In the genomic region with DNA sequence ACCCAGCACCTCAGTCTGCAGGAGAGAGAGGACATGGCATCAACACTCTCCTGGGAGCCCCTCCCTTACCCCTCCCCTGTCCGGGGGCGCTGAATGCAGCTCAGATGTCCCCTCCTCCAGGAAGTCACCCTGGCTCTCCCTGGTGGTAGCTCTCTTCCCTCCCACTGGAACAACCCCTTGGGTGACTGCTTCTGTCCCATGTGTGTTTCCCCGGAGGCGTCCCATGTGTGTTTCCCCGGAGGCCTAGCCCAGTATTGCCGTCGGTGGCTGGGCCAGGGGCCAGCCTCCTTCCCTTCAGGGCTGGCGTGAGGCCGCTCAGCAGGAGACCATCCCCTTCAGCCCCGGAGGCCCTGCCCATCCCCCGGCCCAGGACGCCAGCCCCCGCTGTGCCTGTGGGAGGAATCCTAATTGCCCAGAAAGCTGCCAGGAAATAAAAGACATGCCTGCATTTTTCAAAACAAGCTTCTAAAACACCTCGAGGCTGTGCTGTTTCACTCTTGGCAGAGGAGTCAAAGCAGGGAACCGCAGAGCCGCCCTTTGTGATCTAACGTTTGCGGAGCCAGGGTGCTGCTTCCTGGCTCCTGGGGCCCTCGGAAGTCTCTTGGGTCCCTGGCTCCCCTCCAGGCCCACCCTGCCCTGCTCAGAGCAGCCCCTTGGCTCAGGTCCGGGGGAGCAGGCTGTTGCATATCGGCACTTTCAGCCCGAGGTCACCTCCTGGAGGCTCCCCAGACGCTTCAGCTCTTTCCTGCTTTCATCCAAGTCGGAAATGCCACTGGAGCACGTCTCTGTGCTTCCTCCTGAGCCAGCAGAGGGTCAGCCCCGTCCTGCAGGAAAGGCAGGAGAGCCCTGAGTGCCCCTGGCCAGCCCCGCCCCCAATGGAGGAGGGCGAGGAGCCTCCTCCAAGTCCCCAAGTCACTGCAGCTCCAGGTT, we compare ENCODE assay signal across 8 cellular contexts. TPM values are rescaled to one million over a fixed set of nuclear protein-coding genes. Genes with fewer than 3 reads are reported as not detected.
DNase-seq lines count a peak whose midpoint lies in the region; ATAC-seq, FAIRE-seq and TF ChIP-seq lines count a peak whose summit lies in the region.

No MANE protein-coding gene starts in this region.

- H3K4me1 ChIP-seq in kidney (ENCODE audit: control insufficient read depth in 1 of 2, insufficient read depth in 1 of 2, low read depth in 1 of 2, low read length in 2 of 2) (peaks cover 0 to 22% of the 10 kb centered on the region in 2 donors), smooth muscle cell (ENCODE audit: low read depth) (peaks cover 10% of the 10 kb centered on the region)

- DNase-seq in GM12891 (ENCODE audit: insufficient read length, low spot score) (peak; percentile 68), T-helper 2 cell (peak in 3 of 5 experiments; percentile 9 to 75 (median 23)), cerebellum (ENCODE audit: low spot score) (peak; percentile 45), kidney (peak; percentile 93), smooth muscle cell (lab: John Stamatoyannopoulos, UW; ENCODE audit: unreplicated experiment) (no peak)

- peak overlapping the region; percentile 10 to 19 for H3K9ac ChIP-seq in kidney (ENCODE audit: low read length in 2 of 2)
- H3K9ac ChIP-seq in smooth muscle cell (ENCODE audit: low read depth): no peak overlapping the region

- H3F3A ChIP-seq in smooth muscle cell (ENCODE audit: low read depth): no peaks in the 10 kb centered on the region

- no peaks in the 10 kb centered on the region for H3K36me3 ChIP-seq in kidney (ENCODE audit: control insufficient read depth in 1 of 2, insufficient read depth in 2 of 2, low read length in 2 of 2)
- no peaks in the 10 kb centered on the region for H3K36me3 ChIP-seq in smooth muscle cell (ENCODE audit: low read depth)

- TF ChIP-seq CTCF in kidney (IDR thresholded peaks at IDR 0.05; ENCODE audit: borderline replicate concordance, extremely low read depth, insufficient read depth): no peak
- TF ChIP-seq CTCF in smooth muscle cell (IDR thresholded peaks at IDR 0.05; ENCODE audit: borderline replicate concordance, insufficient read depth, poor library complexity, severe bottlenecking): no peak

- WGBS in smooth muscle cell (ENCODE audit: low lambda C conversion rate): 9% methylated on average over 27 of the region's 28 CpGs

- ATAC-seq in GM18502 (IDR thresholded peaks at IDR 0.05; ENCODE audit: poor library complexity, unreplicated experiment) (no peak), GM21737 (IDR thresholded peaks at IDR 0.05; ENCODE audit: unreplicated experiment) (no peak), GM21390 (IDR thresholded peaks at IDR 0.05; ENCODE audit: unreplicated experiment) (no peak)

- peaks cover 0 to 8% of the 10 kb centered on the region in 2 donors for H3K9me3 ChIP-seq in kidney (ENCODE audit: control insufficient read depth in 1 of 2, low read length in 2 of 2)
- H3K9me3 ChIP-seq in smooth muscle cell (replicated peaks; ENCODE audit: low read depth): no peaks in the 10 kb centered on the region

- no peaks in the 10 kb centered on the region for H3K79me2 ChIP-seq in smooth muscle cell (ENCODE audit: low read depth)

- no peak for TF ChIP-seq POLR2A in GM12891 (IDR thresholded peaks at IDR 0.05; ENCODE audit: low read depth, low read length)

- peak overlapping the region; percentile 92 for H2AFZ ChIP-seq in smooth muscle cell (ENCODE audit: low read depth)

- intact Hi-C loops in kidney (cut with DNase I): no loop called here

- no peaks in the 10 kb centered on the region for H3K27me3 ChIP-seq in smooth muscle cell (ENCODE audit: low read depth)

- no peaks in the 10 kb centered on the region for H4K20me1 ChIP-seq in smooth muscle cell (ENCODE audit: low read depth)

- peak overlapping the region; percentile 87 for H3K4me2 ChIP-seq in smooth muscle cell

- FAIRE-seq in GM12891 (lab: Jason Lieb, UNC) (no peak), kidney (lab: Jason Lieb, UNC) (no peak)

- H3K4me3 ChIP-seq in kidney (ENCODE audit: low read length in 2 of 2) (peak overlapping the region in 1 of 2 donors; percentile 43), smooth muscle cell (peak overlapping the region; percentile 27)

- H3K27ac ChIP-seq in kidney (ENCODE audit: low read depth in 2 of 2, low read length in 2 of 2): peak overlapping the region in 1 of 2 donors; percentile 55
- H3K27ac ChIP-seq in smooth muscle cell (ENCODE audit: low read depth): no peak overlapping the region

TF ChIP-seq in GM12891, 5 proteins besides CTCF, POLR2A, EP300 and RAD21:
- TF ChIP-seq POU2F2 (IDR thresholded peaks at IDR 0.05; ENCODE audit: low read depth, low read length): no peak
- TF ChIP-seq PAX5 (IDR thresholded peaks at IDR 0.05; ENCODE audit: insufficient read depth, low read length, severe bottlenecking): no peak
- no peak for TF ChIP-seq TAF1 (IDR thresholded peaks at IDR 0.05; ENCODE audit: low read depth, low read length)
- TF ChIP-seq SPI1 (IDR thresholded peaks at IDR 0.05; ENCODE audit: low read depth, low read length): no peak
- TF ChIP-seq POLR2AphosphoS5 (IDR thresholded peaks at IDR 0.05; ENCODE audit: low read depth, low read length): no peak

RNA-seq across cellular contexts. Expression of a gene that starts 11.4 kb away (rescaled TPM):
- 0.42 TPM for polyA plus RNA-seq in GM12891 (2012; ENCODE audit: low read depth, missing spikeins)
- total RNA-seq in cerebellum: 12.0 TPM
- 42.1 TPM for total RNA-seq in kidney
- polyA plus RNA-seq in kidney (ENCODE audit: insufficient read depth, low read depth, low replicate concordance): 3.0 TPM
- 0.36 and 0.81 TPM in 2 replicates for total RNA-seq in smooth muscle cell
- 1.1 and 3.0 TPM in 2 replicates for polyA plus RNA-seq in smooth muscle cell
